ENCODE assay signal across 17 cellular contexts in the genomic region with DNA sequence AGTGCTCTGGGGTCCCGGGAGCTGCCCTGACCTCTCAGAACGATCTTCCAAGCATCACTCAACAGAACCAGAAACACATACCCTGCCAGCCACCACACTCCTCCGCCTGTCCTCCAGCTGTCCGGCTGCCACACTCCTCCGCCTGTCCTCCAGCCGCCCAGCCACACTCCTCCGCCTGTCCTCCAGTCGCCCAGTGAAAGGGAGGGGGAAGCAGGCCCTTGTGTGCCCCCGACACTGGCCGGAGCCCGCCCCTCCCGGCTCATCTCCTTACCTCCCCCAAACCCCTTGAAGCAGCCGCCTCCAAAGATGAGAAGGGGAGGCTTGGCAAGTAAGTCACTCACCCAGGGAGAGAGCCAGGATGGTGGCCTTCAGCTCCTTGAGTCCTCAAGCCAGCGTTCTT. TPM values are rescaled to one million over a fixed set of nuclear protein-coding genes. Genes with fewer than 3 reads are reported as not detected.
DNase-seq lines count a peak whose midpoint lies in the region; ATAC-seq and TF ChIP-seq lines count a peak whose summit lies in the region.
"Had no signal": no experiment of that assay in that cellular context is flagged by ENCODE, and none has a peak within 500 bp of the region (broad histone marks: within the 10 kb centered on the region; RNA-seq: fewer than 3 reads in every experiment).

No MANE protein-coding gene starts in this region.

- no peak for TF ChIP-seq CTCF in mesothelial cell of epicardium (IDR thresholded peaks at IDR 0.05; ENCODE audit: unreplicated experiment)

- no peaks in the 10 kb centered on the region for H3K9me3 Mint-ChIP-seq in activated naive CD8-positive, alpha-beta T cell (ENCODE audit: low read depth)
- no peaks in the 10 kb centered on the region for H3K9me3 Mint-ChIP-seq in mesothelial cell of epicardium
- H3K9me3 Mint-ChIP-seq: neural crest cell had no signal

- H3K27ac Mint-ChIP-seq in activated naive CD8-positive, alpha-beta T cell, result peak overlapping the region; percentile 16
- H3K27ac Mint-ChIP-seq in mesothelial cell of epicardium, result peak overlapping the region; percentile 47

- no peak overlapping the region for H3K4me3 Mint-ChIP-seq in activated naive CD8-positive, alpha-beta T cell
- no peak overlapping the region for H3K4me3 Mint-ChIP-seq in mesothelial cell of epicardium
- H3K4me3 Mint-ChIP-seq: neural crest cell had no signal

- peaks cover 90% of the 10 kb centered on the region for H3K4me1 Mint-ChIP-seq in activated naive CD8-positive, alpha-beta T cell (ENCODE audit: low read depth)
- peaks cover 47% of the 10 kb centered on the region for H3K4me1 Mint-ChIP-seq in mesothelial cell of epicardium

- intact Hi-C loops in left ventricle myocardium superior (cut with micrococcal nuclease) (no loop called here), Right ventricle myocardium inferior (cut with DNase I) (no loop called here)

- DNase-seq in left ventricle myocardium superior, result no peak
- DNase-seq in Right ventricle myocardium inferior (ENCODE audit: missing footprints), result no peak
- DNase-seq in mesothelial cell of epicardium (ENCODE audit: low spot score in 2 of 2, unreplicated experiment in 2 of 2), result no peak
- no peak for DNase-seq in HT-29 (ENCODE audit: low spot score)
- no peak for DNase-seq in NCI-H446 treated with DMSO at 0.1 percent for 48 hours (lab: John Stamatoyannopoulos, UW)
- DNase-seq in NCI-H510A (lab: John Stamatoyannopoulos, UW), result no peak
- DNase-seq: activated CD8-positive, alpha-beta memory T cell treated with anti-CD3 and anti-CD28 coated beads, Interleukin-2, amount 50 U/mL, for 4 hours; anterior cingulate cortex; hippocampal formation; IMR-90; left lung; NCI-H1105; right lobe of liver; stimulated activated CD4-positive, alpha-beta T cell treated with anti-CD3 and anti-CD28 coated beads, Interleukin-4, amount 100 ng/mL, for 1 hour had no signal

- peaks cover 4% of the 10 kb centered on the region for H3K36me3 Mint-ChIP-seq in activated naive CD8-positive, alpha-beta T cell
- H3K36me3 Mint-ChIP-seq in mesothelial cell of epicardium, result peaks cover 5% of the 10 kb centered on the region

- ATAC-seq in left ventricle myocardium superior (peak; percentile 14), Right ventricle myocardium inferior (no peak), GM18861 (IDR thresholded peaks at IDR 0.05; ENCODE audit: unreplicated experiment) (no peak)
- ATAC-seq: left lung had no signal

- H3K27me3 Mint-ChIP-seq in activated naive CD8-positive, alpha-beta T cell, result no peaks in the 10 kb centered on the region
- H3K27me3 Mint-ChIP-seq in mesothelial cell of epicardium (ENCODE audit: low read depth), result no peaks in the 10 kb centered on the region

RNA-seq across cellular contexts. Expression of gene STK24, which starts 40.2 kb away (rescaled TPM):
- total RNA-seq in left ventricle myocardium superior, result 71.7 TPM
- total RNA-seq in Right ventricle myocardium inferior, result 69.6 TPM
- total RNA-seq in mesothelial cell of epicardium, result 85.4 to 92.1 TPM (median 88.4 TPM) in 3 replicates
- total RNA-seq in HT-29 (2014; rRNA removed; shearing (Covaris generic)), result 107 and 113 TPM in 2 replicates
